Comparison of ENCODE assay signal across 9 cellular contexts in the genomic region with DNA sequence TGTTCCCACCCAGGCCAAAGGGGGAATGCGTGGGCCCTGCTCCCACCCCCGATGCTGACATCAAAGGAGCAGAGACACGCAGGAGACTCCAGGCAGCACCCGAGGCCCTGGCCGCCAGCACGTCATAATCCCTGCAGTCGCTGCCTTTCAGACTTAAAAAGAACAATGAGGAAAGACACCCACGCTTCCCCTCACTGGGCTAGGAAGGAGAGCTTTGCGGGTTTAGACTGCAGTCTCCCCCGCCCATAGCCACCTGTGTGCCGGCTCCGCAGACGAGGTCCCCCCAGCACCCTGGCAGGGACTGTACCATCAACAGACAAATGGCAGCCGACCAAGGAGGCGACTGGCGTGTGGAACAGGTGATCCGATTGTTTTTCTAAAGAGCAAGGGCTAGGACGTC. TPM values are rescaled to one million over a fixed set of nuclear protein-coding genes. Genes with fewer than 3 reads are reported as not detected.
DNase-seq lines count a peak whose midpoint lies in the region; ATAC-seq and TF ChIP-seq lines count a peak whose summit lies in the region.
"Had no signal": no experiment of that assay in that cellular context is flagged by ENCODE, and none has a peak within 500 bp of the region (broad histone marks: within the 10 kb centered on the region; RNA-seq: fewer than 3 reads in every experiment).

No MANE protein-coding gene starts in this region.

- no peak overlapping the region for H3K9ac ChIP-seq in HUES48 (ENCODE audit: low read depth, low read length)

- no peak for TF ChIP-seq POLR2A in gastrocnemius medialis (IDR thresholded peaks at IDR 0.05)

- intact Hi-C loops in gastrocnemius medialis (cut with DNase I; ENCODE audit: low total_unique reads): loop anchor here (5.0 kb wide), 1 partner anchor 381 kb away; no protein-coding TSS in a partner anchor

- H3K9me3 ChIP-seq in HUES48 (ENCODE audit: control insufficient read depth, insufficient read depth, low read length) (no peaks in the 10 kb centered on the region), gastrocnemius medialis (no peaks in the 10 kb centered on the region)
- no peaks in the 10 kb centered on the region for H3K9me3 ChIP-seq in effector memory CD4-positive, alpha-beta T cell (ENCODE audit: control insufficient read depth, low read length)

- H3K36me3 ChIP-seq in HUES48 (ENCODE audit: control insufficient read depth, insufficient read depth, low read length) (peaks cover 7% of the 10 kb centered on the region), gastrocnemius medialis (no peaks in the 10 kb centered on the region)
- no peaks in the 10 kb centered on the region for H3K36me3 ChIP-seq in effector memory CD4-positive, alpha-beta T cell (ENCODE audit: control insufficient read depth, insufficient read depth, low read length)

- no peak for TF ChIP-seq CTCF in gastrocnemius medialis (IDR thresholded peaks at IDR 0.05 in 4 of 5, conservative IDR thresholded peaks at IDR 0.05 in 1 of 5)

- no peaks in the 10 kb centered on the region for H3K27me3 ChIP-seq in HUES48 (ENCODE audit: control insufficient read depth, insufficient read depth, low read length)
- no peaks in the 10 kb centered on the region for H3K27me3 ChIP-seq in effector memory CD4-positive, alpha-beta T cell (replicated peaks; ENCODE audit: control insufficient read depth, insufficient read depth, low read length, poor library complexity, severe bottlenecking)
- H3K27me3 ChIP-seq in gastrocnemius medialis: no peaks in the 10 kb centered on the region

- in situ Hi-C loops in gastrocnemius medialis (cut with MboI; ENCODE audit: low sequenced_read_pairs in 4 of 4): loop anchor here in 3 of 4 donors (25.0 kb wide), 2 partner anchors 281 to 319 kb away; a partner anchor contains a TSS

- peak overlapping the region; percentile 55 for H3K4me3 ChIP-seq in HUES48 (ENCODE audit: low read depth, low read length)
- H3K4me3 ChIP-seq in effector memory CD4-positive, alpha-beta T cell (ENCODE audit: insufficient read depth, low read depth, low read length, poor library complexity, severe bottlenecking): peak overlapping the region; percentile 32
- peak overlapping the region; percentile 22 to 54 (median 33) for H3K4me3 ChIP-seq in gastrocnemius medialis

- no peak overlapping the region for H3K27ac ChIP-seq in HUES48 (ENCODE audit: low read depth, low read length)
- no peak overlapping the region for H3K27ac ChIP-seq in effector memory CD4-positive, alpha-beta T cell (ENCODE audit: insufficient read depth, low read length, poor library complexity, severe bottlenecking)
- H3K27ac ChIP-seq in gastrocnemius medialis: peak overlapping the region; percentile 19 to 70 (median 47)
- H3K27ac ChIP-seq: RWPE1 had no signal

- ATAC-seq in gastrocnemius medialis: peak; percentile 23 to 27
- ATAC-seq in HG03139 (IDR thresholded peaks at IDR 0.05; ENCODE audit: unreplicated experiment): no peak

- H3K4me1 ChIP-seq in HUES48 (ENCODE audit: control insufficient read depth, insufficient read depth, low read length) (peaks cover 30% of the 10 kb centered on the region), gastrocnemius medialis (peaks cover 39 to 47% of the 10 kb centered on the region in 2 donors)
- peaks cover 3% of the 10 kb centered on the region for H3K4me1 ChIP-seq in effector memory CD4-positive, alpha-beta T cell (ENCODE audit: control insufficient read depth, insufficient read depth, low read length, poor library complexity, severe bottlenecking)

- DNase-seq in activated CD4-positive, alpha-beta T cell treated with anti-CD3 and anti-CD28 coated beads for 48 hours: peak; percentile 46
- DNase-seq in effector memory CD4-positive, alpha-beta T cell: no peak
- DNase-seq in gastrocnemius medialis: peak; percentile 18 to 36
- DNase-seq in ureter (ENCODE audit: low spot score): no peak
- DNase-seq in activated effector memory CD4-positive, alpha-beta T cell treated with Interleukin-2 at 50 U/mL for 16 hours: no peak
- DNase-seq: GDM1 had no signal

RNA-seq across cellular contexts. Expression of a gene that starts 1.3 kb away (rescaled TPM):
- 10 to 100 TPM; 40.4 to 88.6 (median 61.1) TPM for total RNA-seq in gastrocnemius medialis
- total RNA-seq in ureter: 106 TPM

Comparison
In these comparisons a context has a peak if more than half of its experiments do, and no peak if none do; other contexts are left out.
1. H3K27ac ChIP-seq: peak in gastrocnemius medialis (4 of 4); none in HUES48 (single experiment) and effector memory CD4-positive, alpha-beta T cell (single experiment).
2. DNase-seq: peak in activated CD4-positive, alpha-beta T cell treated with anti-CD3 and anti-CD28 coated beads for 48 hours (single experiment) and gastrocnemius medialis (2 of 2); none in effector memory CD4-positive, alpha-beta T cell (0 of 3), ureter (single experiment) and activated effector memory CD4-positive, alpha-beta T cell treated with Interleukin-2 at 50 U/mL for 16 hours (single experiment).
3. Peak in every context shown above with its lines, with median percentiles within 50 percentile points of each other: H3K4me3 ChIP-seq.